2 cellular contexts compared by ENCODE assay signal in the genomic region with DNA sequence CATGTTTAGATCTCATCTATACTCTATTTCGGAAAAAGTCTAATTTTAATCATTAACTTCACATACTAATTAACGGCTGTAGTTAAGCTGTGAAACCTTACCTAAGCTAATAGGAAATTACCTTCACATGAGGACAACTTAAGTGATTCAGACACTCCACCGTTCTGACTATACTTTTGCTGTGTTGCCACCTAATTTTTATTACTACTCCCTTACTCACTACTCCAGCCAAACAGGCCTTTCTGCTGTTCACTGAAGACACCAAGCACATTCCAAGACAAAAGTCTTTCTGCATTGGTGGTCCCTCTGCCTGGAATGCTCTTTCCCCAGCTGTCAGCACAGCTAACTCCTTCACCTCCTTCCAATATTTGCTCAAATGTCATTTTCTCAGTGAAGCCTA.
TF ChIP-seq lines count a peak whose summit lies in the region.

No MANE protein-coding gene starts in this region.

TF ChIP-seq in SK-N-SH, 30 proteins besides CTCF, POLR2A, EP300 and RAD21 (continued from another document):
- no peak for TF ChIP-seq POLR2AphosphoS5 (IDR thresholded peaks at IDR 0.05; ENCODE audit: low read depth, low read length)
- TF ChIP-seq, protein P1, sequence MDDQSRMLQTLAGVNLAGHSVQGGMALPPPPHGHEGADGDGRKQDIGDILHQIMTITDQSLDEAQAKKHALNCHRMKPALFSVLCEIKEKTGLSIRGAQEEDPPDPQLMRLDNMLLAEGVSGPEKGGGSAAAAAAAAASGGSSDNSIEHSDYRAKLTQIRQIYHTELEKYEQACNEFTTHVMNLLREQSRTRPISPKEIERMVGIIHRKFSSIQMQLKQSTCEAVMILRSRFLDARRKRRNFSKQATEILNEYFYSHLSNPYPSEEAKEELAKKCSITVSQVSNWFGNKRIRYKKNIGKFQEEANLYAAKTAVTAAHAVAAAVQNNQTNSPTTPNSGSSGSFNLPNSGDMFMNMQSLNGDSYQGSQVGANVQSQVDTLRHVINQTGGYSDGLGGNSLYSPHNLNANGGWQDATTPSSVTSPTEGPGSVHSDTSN (IDR thresholded peaks at IDR 0.05), result no peak
- TF ChIP-seq SIN3A (IDR thresholded peaks at IDR 0.05; ENCODE audit: borderline replicate concordance, low read depth, low read length), result no peak
- TF ChIP-seq FOSL2 (IDR thresholded peaks at IDR 0.05; ENCODE audit: borderline replicate concordance, low read depth), result no peak
- no peak for TF ChIP-seq ELF1 (IDR thresholded peaks at IDR 0.05)
- TF ChIP-seq MEF2A (IDR thresholded peaks at IDR 0.05; ENCODE audit: borderline replicate concordance, low read depth), result no peak

TF ChIP-seq in SK-N-SH treated with all-trans-retinoic acid at 6 μM for 48 hours, 23 proteins besides CTCF, POLR2A, EP300 and RAD21 (continued from another document):
- TF ChIP-seq OSR1 (CRISPR knock-in tag; IDR thresholded peaks at IDR 0.05) (no peak), ZNF565 (CRISPR knock-in tag; conservative IDR thresholded peaks at IDR 0.05; ENCODE audit: low read depth) (no peak), TCF4 (CRISPR knock-in tag; IDR thresholded peaks at IDR 0.05; ENCODE audit: borderline replicate concordance) (no peak), RARB (CRISPR knock-in tag; IDR thresholded peaks at IDR 0.05) (no peak), ZNF8 (CRISPR knock-in tag; IDR thresholded peaks at IDR 0.05) (no peak), CSDC2 (CRISPR knock-in tag; IDR thresholded peaks at IDR 0.05) (no peak)
- TF ChIP-seq, protein P2, sequence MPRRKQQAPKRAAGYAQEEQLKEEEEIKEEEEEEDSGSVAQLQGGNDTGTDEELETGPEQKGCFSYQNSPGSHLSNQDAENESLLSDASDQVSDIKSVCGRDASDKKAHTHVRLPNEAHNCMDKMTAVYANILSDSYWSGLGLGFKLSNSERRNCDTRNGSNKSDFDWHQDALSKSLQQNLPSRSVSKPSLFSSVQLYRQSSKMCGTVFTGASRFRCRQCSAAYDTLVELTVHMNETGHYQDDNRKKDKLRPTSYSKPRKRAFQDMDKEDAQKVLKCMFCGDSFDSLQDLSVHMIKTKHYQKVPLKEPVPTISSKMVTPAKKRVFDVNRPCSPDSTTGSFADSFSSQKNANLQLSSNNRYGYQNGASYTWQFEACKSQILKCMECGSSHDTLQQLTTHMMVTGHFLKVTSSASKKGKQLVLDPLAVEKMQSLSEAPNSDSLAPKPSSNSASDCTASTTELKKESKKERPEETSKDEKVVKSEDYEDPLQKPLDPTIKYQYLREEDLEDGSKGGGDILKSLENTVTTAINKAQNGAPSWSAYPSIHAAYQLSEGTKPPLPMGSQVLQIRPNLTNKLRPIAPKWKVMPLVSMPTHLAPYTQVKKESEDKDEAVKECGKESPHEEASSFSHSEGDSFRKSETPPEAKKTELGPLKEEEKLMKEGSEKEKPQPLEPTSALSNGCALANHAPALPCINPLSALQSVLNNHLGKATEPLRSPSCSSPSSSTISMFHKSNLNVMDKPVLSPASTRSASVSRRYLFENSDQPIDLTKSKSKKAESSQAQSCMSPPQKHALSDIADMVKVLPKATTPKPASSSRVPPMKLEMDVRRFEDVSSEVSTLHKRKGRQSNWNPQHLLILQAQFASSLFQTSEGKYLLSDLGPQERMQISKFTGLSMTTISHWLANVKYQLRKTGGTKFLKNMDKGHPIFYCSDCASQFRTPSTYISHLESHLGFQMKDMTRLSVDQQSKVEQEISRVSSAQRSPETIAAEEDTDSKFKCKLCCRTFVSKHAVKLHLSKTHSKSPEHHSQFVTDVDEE (CRISPR knock-in tag; IDR thresholded peaks at IDR 0.05), result no peak
